21 cellular contexts compared by ENCODE assay signal in genomic region chr20:35729836-35730582, GRCh38. TPM values are rescaled to one million over a fixed set of nuclear protein-coding genes. Genes with fewer than 3 reads are reported as not detected.
DNase-seq lines count a peak whose midpoint lies in the region; ATAC-seq and TF ChIP-seq lines count a peak whose summit lies in the region.
"Had no signal": no experiment of that assay in that cellular context is flagged by ENCODE, and none has a peak within 500 bp of the region (broad histone marks: within the 10 kb centered on the region; RNA-seq: fewer than 3 reads in every experiment).

No MANE protein-coding gene starts in this region.

- peaks cover 100% of the 10 kb centered on the region for H3K79me2 ChIP-seq in hepatocyte

- DNase-seq in activated T-cell treated with anti-CD3 and anti-CD28 coated beads, Interleukin-2, amount 50 U/mL, for 72 hours: no peak
- DNase-seq in activated T-cell treated with anti-CD3 and anti-CD28 coated beads for 4 hours (no peak), T-helper 17 cell (no peak), hepatocyte (ENCODE audit: low spot score) (no peak), stomach (no peak), SKM-1 treated with dmso at 0.1 percent for 144 hours (lab: John Stamatoyannopoulos, UW; ENCODE audit: unreplicated experiment) (no peak), NCI-H2171 treated with DMSO at 0.1 percent for 48 hours (lab: John Stamatoyannopoulos, UW) (no peak), cerebellar cortex (ENCODE audit: low spot score) (no peak)
- DNase-seq: DMS79, foreskin keratinocyte, mammary epithelial cell, naive B cell, NCI-H1436, NCI-H526, PC-9, posterior cingulate gyrus, SJCRH30, T-helper 9 cell, uterus had no signal

- peaks cover 99% of the 10 kb centered on the region for H4K20me1 ChIP-seq in hepatocyte (ENCODE audit: insufficient read depth, poor library complexity, severe bottlenecking)

- H3K27ac ChIP-seq in hepatocyte: no peak overlapping the region
- H3K27ac ChIP-seq in stomach: peak overlapping the region in 3 of 5 donors; percentile 10 to 58 (median 16)
- H3K27ac ChIP-seq: foreskin keratinocyte, PC-9, SJCRH30, uterus had no signal

- no peak for TF ChIP-seq CTCF in hepatocyte (IDR thresholded peaks at IDR 0.05; ENCODE audit: poor library complexity)
- TF ChIP-seq CTCF in stomach (IDR thresholded peaks at IDR 0.05): no peak

- H3K4me3 ChIP-seq in hepatocyte (no peak overlapping the region), stomach (peak overlapping the region in 1 of 4 donors; percentile 10)
- H3K4me3 ChIP-seq: PC-9, SJCRH30, uterus had no signal

- TF ChIP-seq POLR2A in stomach (IDR thresholded peaks at IDR 0.05): no peak

- no peaks in the 10 kb centered on the region for H3K9me3 Mint-ChIP-seq in activated T-cell treated with anti-CD3 and anti-CD28 coated beads, Interleukin-2, amount 50 U/mL, for 72 hours
- H3K9me3 Mint-ChIP-seq: naive B cell had no signal

- ATAC-seq in activated T-cell treated with anti-CD3 and anti-CD28 coated beads, Interleukin-2, amount 50 U/mL, for 72 hours (replicated peaks in 1 of 2): no peak
- no peak for ATAC-seq in T-helper 17 cell
- ATAC-seq: foreskin keratinocyte, HCT116 had no signal

- peak overlapping the region; percentile 74 for H3K27ac Mint-ChIP-seq in activated T-cell treated with anti-CD3 and anti-CD28 coated beads, Interleukin-2, amount 50 U/mL, for 72 hours
- peak overlapping the region; percentile 80 for H3K27ac Mint-ChIP-seq in T-helper 17 cell

- peaks cover 15 to 82% of the 10 kb centered on the region in 2 donors for H3K36me3 Mint-ChIP-seq in activated T-cell treated with anti-CD3 and anti-CD28 coated beads, Interleukin-2, amount 50 U/mL, for 72 hours (ENCODE audit: insufficient read depth in 2 of 2)
- H3K36me3 Mint-ChIP-seq in T-helper 17 cell (ENCODE audit: low read depth): peaks cover 7% of the 10 kb centered on the region

- H3K9me2 ChIP-seq in hepatocyte (replicated peaks; ENCODE audit: insufficient read depth): no peaks in the 10 kb centered on the region

- intact Hi-C loops in stomach (cut with DNase I; ENCODE audit: low total_unique reads): loop anchor here (10.0 kb wide), 1 partner anchor 155 kb away; no protein-coding TSS in a partner anchor

- H2AFZ ChIP-seq in hepatocyte: no peak overlapping the region
- H2AFZ ChIP-seq: PC-9 had no signal

- no peaks in the 10 kb centered on the region for H3K27me3 Mint-ChIP-seq in activated T-cell treated with anti-CD3 and anti-CD28 coated beads, Interleukin-2, amount 50 U/mL, for 72 hours (ENCODE audit: low read depth)
- no peaks in the 10 kb centered on the region for H3K27me3 Mint-ChIP-seq in T-helper 17 cell
- H3K27me3 Mint-ChIP-seq: naive B cell had no signal

- peaks cover 13% of the 10 kb centered on the region for H3K4me1 ChIP-seq in hepatocyte (ENCODE audit: insufficient read depth)
- peaks cover 37 to 93% (median 60%) of the 10 kb centered on the region in 4 donors for H3K4me1 ChIP-seq in stomach

- H3K4me2 ChIP-seq in hepatocyte: peak overlapping the region; percentile 7
- H3K4me2 ChIP-seq: PC-9 had no signal

- no peaks in the 10 kb centered on the region for H3K9me3 ChIP-seq in T-helper 17 cell (ENCODE audit: control insufficient read depth, low read length, poor library complexity, severe bottlenecking)
- no peaks in the 10 kb centered on the region for H3K9me3 ChIP-seq in hepatocyte (ENCODE audit: low read depth)
- no peaks in the 10 kb centered on the region for H3K9me3 ChIP-seq in stomach
- H3K9me3 ChIP-seq: SJCRH30, uterus had no signal

- peak overlapping the region in 1 of 2 donors; percentile 27 for H3K4me3 Mint-ChIP-seq in activated T-cell treated with anti-CD3 and anti-CD28 coated beads, Interleukin-2, amount 50 U/mL, for 72 hours
- peak overlapping the region; percentile 57 for H3K4me3 Mint-ChIP-seq in T-helper 17 cell
- H3K4me3 Mint-ChIP-seq: CD14-positive monocyte had no signal

- no peak for TF ChIP-seq EP300 in stomach (IDR thresholded peaks at IDR 0.05)

- H3K27me3 ChIP-seq in hepatocyte (no peaks in the 10 kb centered on the region), stomach (no peaks in the 10 kb centered on the region)
- H3K27me3 ChIP-seq: foreskin keratinocyte, SJCRH30, uterus had no signal

- H3K36me3 ChIP-seq in hepatocyte (replicated peaks; ENCODE audit: insufficient read depth, low read depth): peaks cover 6% of the 10 kb centered on the region
- H3K36me3 ChIP-seq in stomach: peaks cover 86 to 100% (median 99%) of the 10 kb centered on the region in 4 donors
- H3K36me3 ChIP-seq: uterus had no signal

- peaks cover 66% of the 10 kb centered on the region for H3K4me1 Mint-ChIP-seq in activated T-cell treated with anti-CD3 and anti-CD28 coated beads, Interleukin-2, amount 50 U/mL, for 72 hours (ENCODE audit: low read depth)
- H3K4me1 Mint-ChIP-seq in T-helper 17 cell: peaks cover 30% of the 10 kb centered on the region

- WGBS in hepatocyte (ENCODE audit: low lambda C conversion rate, missing lambda C conversion rate): 96% methylated on average over 2 of the region's 2 CpGs
- 59 to 78% (median 61%) methylated on average over 2 of the region's 2 CpGs for WGBS in stomach, 5 donors

RNA-seq across cellular contexts. Expression of gene RBM39, which starts 12.1 kb away (rescaled TPM):
- total RNA-seq in activated T-cell treated with anti-CD3 and anti-CD28 coated beads, Interleukin-2, amount 50 U/mL, for 72 hours: 100 to 1,000 TPM; 431 to 525 TPM
- total RNA-seq in T-helper 17 cell (1,000 to 10,000 TPM; 1,047 to 1,109 TPM), hepatocyte (334 and 423 TPM in 2 replicates), stomach (100 to 1,000 TPM; 358 to 770 (median 579) TPM)
- polyA plus RNA-seq in hepatocyte (200 and 260 TPM in 2 replicates), stomach (100 to 1,000 TPM in 2 of 3 donors, 10 to 100 TPM in 1; 93.3 to 273 (median 119) TPM)

RNA-seq across cellular contexts. Expression of gene ROMO1, which starts 30.8 kb away (rescaled TPM):
- 10 to 100 TPM; 51.4 to 53.8 TPM for total RNA-seq in activated T-cell treated with anti-CD3 and anti-CD28 coated beads, Interleukin-2, amount 50 U/mL, for 72 hours
- total RNA-seq in T-helper 17 cell (10 to 100 TPM; 35.1 to 37.6 TPM), hepatocyte (285 and 383 TPM in 2 replicates), stomach (100 to 1,000 TPM; 101 to 629 (median 179) TPM)
- polyA plus RNA-seq in hepatocyte (629 and 634 TPM in 2 replicates), stomach (100 to 1,000 TPM; 462 to 651 (median 513) TPM)

RNA-seq across cellular contexts. Expression of gene NFS1, which starts 30.9 kb away (rescaled TPM):
- 10 to 100 TPM; 43.3 to 46.0 TPM for total RNA-seq in activated T-cell treated with anti-CD3 and anti-CD28 coated beads, Interleukin-2, amount 50 U/mL, for 72 hours
- total RNA-seq in T-helper 17 cell (10 to 100 TPM; 16.8 to 19.4 TPM), hepatocyte (48.5 and 49.0 TPM in 2 replicates), stomach (10 to 100 TPM in 4 of 5 donors, under 1 TPM in 1; 0.58 to 54.2 (median 25.4) TPM)
- polyA plus RNA-seq in hepatocyte (30.2 and 38.1 TPM in 2 replicates), stomach (10 to 100 TPM; 22.0 to 27.6 (median 22.8) TPM)

RNA-seq across cellular contexts. Expression of gene PHF20, which starts 41.8 kb away (rescaled TPM):
- 10 to 100 TPM; 68.1 to 68.6 TPM for total RNA-seq in activated T-cell treated with anti-CD3 and anti-CD28 coated beads, Interleukin-2, amount 50 U/mL, for 72 hours
- 100 to 1,000 TPM; 121 to 129 TPM for total RNA-seq in T-helper 17 cell
- 18.8 and 24.0 TPM in 2 replicates for total RNA-seq in hepatocyte
- 24.0 and 24.2 TPM in 2 replicates for polyA plus RNA-seq in hepatocyte
- 100 to 1,000 TPM in 1 of 5 donors, 10 to 100 TPM in 4; 22.6 to 135 (median 58.0) TPM for total RNA-seq in stomach
- 10 to 100 TPM; 18.3 to 27.3 (median 20.4) TPM for polyA plus RNA-seq in stomach
